Comparison of ENCODE assay signal across 24 cellular contexts in genomic region chrX:8845469-8845868, GRCh38. TPM values are rescaled to one million over a fixed set of nuclear protein-coding genes. Genes with fewer than 3 reads are reported as not detected.
"Had no signal": no experiment of that assay in that cellular context is flagged by ENCODE, and none has a peak within 500 bp of the region (broad histone marks: within the 10 kb centered on the region; RNA-seq: fewer than 3 reads in every experiment).

No MANE protein-coding gene starts in this region.

- ATAC-seq: activated naive CD4-positive, alpha-beta T cell treated with anti-CD3 and anti-CD28 coated beads, Interleukin-2, amount 50 U/mL, for 72 hours; activated naive CD8-positive, alpha-beta T cell treated with anti-CD3 and anti-CD28 coated beads, Interleukin-2, amount 50 U/mL, for 24 hours; activated T-cell treated with anti-CD3 and anti-CD28 coated beads, Interleukin-2, amount 50 U/mL, for 4 hours; Right ventricle myocardium inferior; T-cell had no signal

- DNase-seq: activated B cell treated with CpG ODN at 0.5 μM for 24 hours; activated CD4-positive, alpha-beta memory T cell treated with anti-CD3 and anti-CD28 coated beads for 36 hours; activated CD4-positive, alpha-beta T cell treated with anti-CD3 and anti-CD28 coated beads for 1 hour; activated CD4-positive, alpha-beta T cell treated with anti-CD3 and anti-CD28 coated beads, Interleukin-2, amount 10 ng/mL, durations not matched to agents 24 days and 14 days; activated CD8-positive, alpha-beta memory T cell treated with anti-CD3 and anti-CD28 coated beads for 24 hours; activated effector memory CD4-positive, alpha-beta T cell treated with anti-CD3 and anti-CD28 coated beads, Interleukin-2, amount 50 U/mL, for 16 hours; activated naive CD4-positive, alpha-beta T cell treated with Interleukin-2 at 50 U/mL for 16 hours; activated naive CD8-positive, alpha-beta T cell treated with anti-CD3 and anti-CD28 coated beads, Interleukin-2, amount 50 U/mL, for 24 hours; activated T-cell treated with anti-CD3 and anti-CD28 coated beads, Interleukin-2, amount 50 U/mL, for 4 hours; amygdala; MM.1S; NCI-H1105; NCI-H1436; NCI-H1694 treated with DMSO at 0.1 percent for 48 hours; NCI-H2029 treated with DMSO at 0.1 percent for 48 hours; NCI-H510A treated with DMSO at 0.1 percent for 48 hours; NCI-H69; RPMI8226; T-cell; T-helper 2 cell had no signal

- H3K27ac ChIP-seq: SK-N-MC had no signal

- H3K4me3 ChIP-seq: SK-N-MC had no signal

RNA-seq across cellular contexts. Expression of gene FAM9A, which starts 44.3 kb away (rescaled TPM):
- total RNA-seq: activated B cell treated with CpG ODN at 0.5 μM for 24 hours; activated CD4-positive, alpha-beta memory T cell treated with anti-CD3 and anti-CD28 coated beads for 36 hours; activated CD4-positive, alpha-beta T cell treated with anti-CD3 and anti-CD28 coated beads, Interleukin-2, amount 10 ng/mL, durations not matched to agents 24 days and 14 days; activated naive CD4-positive, alpha-beta T cell treated with anti-CD3 and anti-CD28 coated beads, Interleukin-2, amount 50 U/mL, for 72 hours; activated T-cell treated with anti-CD3 and anti-CD28 coated beads, Interleukin-2, amount 50 U/mL, for 4 hours; cardiac septum; Right ventricle myocardium inferior; T-cell had no signal
